In genomic region chr18:35163736-35164532, GRCh38 we compare ENCODE assay signal across 17 cellular contexts.
"Had no signal": no experiment of that assay in that cellular context is flagged by ENCODE, and none has a peak within 500 bp of the region (broad histone marks: within the 10 kb centered on the region; RNA-seq: fewer than 3 reads in every experiment).

No MANE protein-coding gene starts in this region.

- H3K27ac ChIP-seq: brain microvascular endothelial cell, uterus had no signal

- DNase-seq: activated CD4-positive, alpha-beta memory T cell treated with anti-CD3 and anti-CD28 coated beads, Interleukin-2, amount 10 ng/mL, durations not matched to agents 7 days and 5 days; activated CD4-positive, alpha-beta T cell treated with anti-CD3 and anti-CD28 coated beads for 48 hours; activated CD4-positive, CD25-positive, alpha-beta regulatory T cell; activated CD8-positive, alpha-beta memory T cell treated with anti-CD3 and anti-CD28 coated beads, Interleukin-2, amount 10 ng/mL, durations not matched to agents 7 days and 5 days; activated naive CD8-positive, alpha-beta T cell treated with anti-CD3 and anti-CD28 coated beads, Interleukin-2, amount 10 ng/mL, durations not matched to agents 7 days and 5 days; anterior cingulate cortex; brain microvascular endothelial cell; hypothalamus; islet precursor cell; mammary epithelial cell; nephron progenitor cell; occipital lobe; stimulated activated naive B cell treated with anti-CD40 and anti-IgM and Interleukin-4, amounts not matched to agents 10 μg/mL and 1 μg/mL and 100 μg/mL, for 72 hours; T1000; uterus had no signal

- H3K36me3 ChIP-seq: brain microvascular endothelial cell, uterus had no signal

- ATAC-seq: activated CD8-positive, alpha-beta memory T cell treated with anti-CD3 and anti-CD28 coated beads, Interleukin-2, amount 10 ng/mL, durations not matched to agents 7 days and 5 days; left lobe of liver; stimulated activated naive B cell treated with anti-CD40 and anti-IgM and Interleukin-4, amounts not matched to agents 10 μg/mL and 1 μg/mL and 100 μg/mL, for 72 hours had no signal

- H3K9me3 ChIP-seq: uterus had no signal

- H3K4me3 ChIP-seq: coronary artery, uterus had no signal

- H3K4me1 ChIP-seq: uterus had no signal

- H3K27me3 ChIP-seq: brain microvascular endothelial cell, uterus had no signal
